ENCODE assay signal across 8 cellular contexts in the genomic region with DNA sequence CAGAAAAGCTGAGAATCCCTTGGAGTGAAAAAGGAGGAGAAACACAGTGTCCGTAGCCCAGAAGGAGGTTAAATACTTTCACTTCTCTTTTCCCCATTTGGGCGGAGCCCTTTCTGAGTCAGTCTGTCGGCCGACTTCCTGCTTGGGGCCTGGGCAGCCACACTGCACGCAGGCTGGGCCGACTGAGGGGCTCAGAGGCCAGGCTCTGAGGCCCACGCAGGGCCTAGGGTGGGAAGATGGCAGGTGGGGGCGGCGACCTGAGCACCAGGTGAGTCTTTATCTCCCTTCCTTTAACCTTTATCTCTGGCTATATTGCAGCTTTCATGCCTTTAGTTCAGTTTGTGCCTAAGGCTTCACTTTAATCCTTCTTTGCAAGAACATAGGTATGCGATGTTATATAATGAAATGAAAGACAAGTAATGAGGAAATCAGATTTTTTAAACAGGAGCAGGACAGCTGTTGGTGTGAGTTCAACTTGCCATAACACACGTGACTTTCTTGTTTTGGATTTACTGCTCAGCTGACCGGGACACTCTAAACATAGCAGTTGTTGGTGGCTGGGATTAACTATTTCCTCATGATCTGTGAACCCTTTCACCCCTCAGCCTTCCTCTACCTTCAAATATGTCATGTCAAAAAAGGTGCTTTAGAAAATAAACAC. TPM values are rescaled to one million over a fixed set of nuclear protein-coding genes. Genes with fewer than 3 reads are reported as not detected.
DNase-seq lines count a peak whose midpoint lies in the region; ATAC-seq and TF ChIP-seq lines count a peak whose summit lies in the region.

A gene (plus strand): TSS at position 141 of the 661 bp plus-strand sequence. CDS start 96 bp downstream, at position 237.

- ATAC-seq in GM18867 (IDR thresholded peaks at IDR 0.05; ENCODE audit: unreplicated experiment) (peak; percentile 80), HG03097 (IDR thresholded peaks at IDR 0.05; ENCODE audit: low FRiP score, unreplicated experiment) (peak; percentile 75)

- WGBS in sigmoid colon, 2 donors, result 1 to 2% methylated on average over 12 of the region's 12 CpGs

- peaks cover 0 to 59% (median 48%) of the 10 kb centered on the region in 4 donors for H3K4me1 ChIP-seq in sigmoid colon

- no peak for TF ChIP-seq CTCF in sigmoid colon (IDR thresholded peaks at IDR 0.05)

- no peaks in the 10 kb centered on the region for H3K36me3 ChIP-seq in sigmoid colon

- H3K27me3 ChIP-seq in sigmoid colon, result no peaks in the 10 kb centered on the region

- TF ChIP-seq POLR2A in Raji (IDR thresholded peaks at IDR 0.05; ENCODE audit: insufficient read depth, low read depth, low read length), result peak; percentile 71
- peak; percentile 39 to 55 for TF ChIP-seq POLR2A in sigmoid colon (IDR thresholded peaks at IDR 0.05)

- no peaks in the 10 kb centered on the region for H3K9me3 ChIP-seq in sigmoid colon

- intact Hi-C loops in sigmoid colon (cut with DNase I), result loop anchor here (5.0 to 10.0 kb wide), 3 partner anchors 296 to 491 kb away; a partner anchor contains a TSS

- DNase-seq in 8988T (peak; percentile 50), glomerular endothelial cell (ENCODE audit: extremely low read depth, low read depth, low spot score) (no peak), sigmoid colon (peak; percentile 90), inferior parietal cortex (ENCODE audit: extremely low spot score) (no peak)
- peak; percentile 91 for DNase-seq in activated effector memory CD4-positive, alpha-beta T cell treated with anti-CD3 and anti-CD28 coated beads, Interleukin-2, amount 50 U/mL, for 16 hours

- peak within 1 kb of the TSS; percentile 84 to 92 (median 90) for H3K27ac ChIP-seq in sigmoid colon

- peak within 1 kb of the TSS; percentile 50 to 65 (median 59) for H3K4me3 ChIP-seq in sigmoid colon

- TF ChIP-seq EP300 in sigmoid colon (IDR thresholded peaks at IDR 0.05), result no peak

RNA-seq across cellular contexts. Expression of the gene that starts here (rescaled TPM):
- 146 and 208 TPM in 2 replicates for total RNA-seq in glomerular endothelial cell
- total RNA-seq in sigmoid colon, result 100 to 1,000 TPM in 3 of 4 donors, 10 to 100 TPM in 1; 91.2 to 141 (median 113) TPM
- polyA plus RNA-seq in sigmoid colon, result 10 to 100 TPM; 50.4 to 91.0 (median 55.9) TPM

Comparison
In these comparisons a context has a peak if more than half of its experiments do, and no peak if none do; other contexts are left out.
1. DNase-seq: peak in 8988T (single experiment), activated effector memory CD4-positive, alpha-beta T cell treated with anti-CD3 and anti-CD28 coated beads, Interleukin-2, amount 50 U/mL, for 16 hours (single experiment) and sigmoid colon (single experiment); none in glomerular endothelial cell (single experiment) and inferior parietal cortex (single experiment).